ENCODE assay signal across 1 cellular context in genomic region chr11:111604392-111605009, GRCh38.
TF ChIP-seq lines count a peak whose summit lies in the region.

No MANE protein-coding gene starts in this region.

TF ChIP-seq in K562, 482 proteins besides CTCF, POLR2A, EP300 and RAD21 (continued from another document):
- TF ChIP-seq, protein P1, sequence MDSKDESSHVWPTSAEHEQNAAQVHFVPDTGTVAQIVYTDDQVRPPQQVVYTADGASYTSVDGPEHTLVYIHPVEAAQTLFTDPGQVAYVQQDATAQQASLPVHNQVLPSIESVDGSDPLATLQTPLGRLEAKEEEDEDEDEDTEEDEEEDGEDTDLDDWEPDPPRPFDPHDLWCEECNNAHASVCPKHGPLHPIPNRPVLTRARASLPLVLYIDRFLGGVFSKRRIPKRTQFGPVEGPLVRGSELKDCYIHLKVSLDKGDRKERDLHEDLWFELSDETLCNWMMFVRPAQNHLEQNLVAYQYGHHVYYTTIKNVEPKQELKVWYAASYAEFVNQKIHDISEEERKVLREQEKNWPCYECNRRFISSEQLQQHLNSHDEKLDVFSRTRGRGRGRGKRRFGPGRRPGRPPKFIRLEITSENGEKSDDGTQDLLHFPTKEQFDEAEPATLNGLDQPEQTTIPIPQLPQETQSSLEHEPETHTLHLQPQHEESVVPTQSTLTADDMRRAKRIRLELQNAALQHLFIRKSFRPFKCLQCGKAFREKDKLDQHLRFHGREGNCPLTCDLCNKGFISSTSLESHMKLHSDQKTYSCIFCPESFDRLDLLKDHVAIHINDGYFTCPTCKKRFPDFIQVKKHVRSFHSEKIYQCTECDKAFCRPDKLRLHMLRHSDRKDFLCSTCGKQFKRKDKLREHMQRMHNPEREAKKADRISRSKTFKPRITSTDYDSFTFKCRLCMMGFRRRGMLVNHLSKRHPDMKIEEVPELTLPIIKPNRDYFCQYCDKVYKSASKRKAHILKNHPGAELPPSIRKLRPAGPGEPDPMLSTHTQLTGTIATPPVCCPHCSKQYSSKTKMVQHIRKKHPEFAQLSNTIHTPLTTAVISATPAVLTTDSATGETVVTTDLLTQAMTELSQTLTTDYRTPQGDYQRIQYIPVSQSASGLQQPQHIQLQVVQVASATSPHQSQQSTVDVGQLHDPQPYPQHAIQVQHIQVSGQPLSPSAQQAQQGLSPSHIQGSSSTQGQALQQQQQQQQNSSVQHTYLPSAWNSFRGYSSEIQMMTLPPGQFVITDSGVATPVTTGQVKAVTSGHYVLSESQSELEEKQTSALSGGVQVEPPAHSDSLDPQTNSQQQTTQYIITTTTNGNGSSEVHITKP (IDR thresholded peaks at IDR 0.05; ENCODE audit: partially characterized antibody): no peak
- TF ChIP-seq CC2D1A (IDR thresholded peaks at IDR 0.05) (no peak), ASH1L (IDR thresholded peaks at IDR 0.05; ENCODE audit: borderline replicate concordance, low read depth, partially characterized antibody) (no peak), TGIF2 (CRISPR knock-in tag; IDR thresholded peaks at IDR 0.05) (no peak), ZSCAN29 (IDR thresholded peaks at IDR 0.05) (no peak), ZEB2 (IDR thresholded peaks at IDR 0.05) (no peak), HMGXB4 (CRISPR knock-in tag; IDR thresholded peaks at IDR 0.05) (no peak), PHF8 (IDR thresholded peaks at IDR 0.05; ENCODE audit: borderline replicate concordance, low read length) (no peak), FOXK1 (CRISPR knock-in tag; IDR thresholded peaks at IDR 0.05; ENCODE audit: borderline replicate concordance) (no peak), ZNF511 (CRISPR knock-in tag; IDR thresholded peaks at IDR 0.05) (no peak), RCOR1 (IDR thresholded peaks at IDR 0.05; ENCODE audit: borderline replicate concordance in 1 of 2, low read depth in 2 of 2, low read length in 2 of 2) (no peak), ZNF384 (IDR thresholded peaks at IDR 0.05; ENCODE audit: low read depth, low read length) (no peak), MEF2A (IDR thresholded peaks at IDR 0.05; ENCODE audit: control insufficient read depth, low read depth, low read length) (no peak), POLR2H (tag; IDR thresholded peaks at IDR 0.05; ENCODE audit: low read depth) (peak; percentile 14; the same call in 1 of the 2 replicates), ZKSCAN8 (CRISPR knock-in tag; IDR thresholded peaks at IDR 0.05) (no peak), ZNF639 (CRISPR knock-in tag; conservative IDR thresholded peaks at IDR 0.05 in 1 of 2, IDR thresholded peaks at IDR 0.05 in 1 of 2) (no peak), SMARCA4 (IDR thresholded peaks at IDR 0.05) (peak; percentile 26; the same call in 1 of the 2 replicates), ZNF175 (CRISPR knock-in tag; IDR thresholded peaks at IDR 0.05; ENCODE audit: low read depth) (no peak), SRSF7 (optimal IDR thresholded peaks at IDR 0.05; ENCODE audit: low read depth, low read length) (no peak), CHD4 (IDR thresholded peaks at IDR 0.05; ENCODE audit: insufficient read depth, insufficient replicate concordance, low read depth, low read length, poor library complexity, severe bottlenecking) (no peak), CSDE1 (IDR thresholded peaks at IDR 0.05) (no peak), RFX5 (IDR thresholded peaks at IDR 0.05; ENCODE audit: low read depth, low read length) (no peak), FOXK2 (conservative IDR thresholded peaks at IDR 0.05 in 1 of 2, IDR thresholded peaks at IDR 0.05 in 1 of 2; ENCODE audit: low read depth in 2 of 2) (0 out of 4 replicates have a peak, but pooled peaks of 1 of the 2 experiments have one; percentile 12), MTA1 (IDR thresholded peaks at IDR 0.05; ENCODE audit: borderline replicate concordance) (0 out of 2 replicates have a peak, but pooled peaks have one; percentile 18), HNRNPL (IDR thresholded peaks at IDR 0.05; ENCODE audit: low read depth, low read length) (no peak), DPF2 (IDR thresholded peaks at IDR 0.05) (0 out of 2 replicates have a peak, but pooled peaks have one; percentile 15), DACH1 (IDR thresholded peaks at IDR 0.05; ENCODE audit: partially characterized antibody) (peak; percentile 79), GATA2 (CRISPR knock-in tag; IDR thresholded peaks at IDR 0.05) (peak; percentile 15; the same call in 1 of the 2 replicates), PURB (CRISPR knock-in tag; IDR thresholded peaks at IDR 0.05; ENCODE audit: low read depth) (no peak), BRD9 (IDR thresholded peaks at IDR 0.05; ENCODE audit: low read depth, partially characterized antibody) (peak; percentile 20), FOS (IDR thresholded peaks at IDR 0.05; ENCODE audit: extremely low read depth, insufficient read length) (no peak), KDM4B (IDR thresholded peaks at IDR 0.05; ENCODE audit: borderline replicate concordance in 2 of 2, low read depth in 1 of 2) (0 out of 4 replicates have a peak, but pooled peaks of 1 of the 2 experiments have one; percentile 31), EP400 (IDR thresholded peaks at IDR 0.05) (0 out of 2 replicates have a peak, but pooled peaks have one; percentile 2), SMAD4 (CRISPR knock-in tag; conservative IDR thresholded peaks at IDR 0.05) (no peak)
- TF ChIP-seq, protein P2, sequence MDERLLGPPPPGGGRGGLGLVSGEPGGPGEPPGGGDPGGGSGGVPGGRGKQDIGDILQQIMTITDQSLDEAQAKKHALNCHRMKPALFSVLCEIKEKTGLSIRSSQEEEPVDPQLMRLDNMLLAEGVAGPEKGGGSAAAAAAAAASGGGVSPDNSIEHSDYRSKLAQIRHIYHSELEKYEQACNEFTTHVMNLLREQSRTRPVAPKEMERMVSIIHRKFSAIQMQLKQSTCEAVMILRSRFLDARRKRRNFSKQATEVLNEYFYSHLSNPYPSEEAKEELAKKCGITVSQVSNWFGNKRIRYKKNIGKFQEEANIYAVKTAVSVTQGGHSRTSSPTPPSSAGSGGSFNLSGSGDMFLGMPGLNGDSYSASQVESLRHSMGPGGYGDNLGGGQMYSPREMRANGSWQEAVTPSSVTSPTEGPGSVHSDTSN (CRISPR knock-in tag; IDR thresholded peaks at IDR 0.05; ENCODE audit: low read depth): no peak
- TF ChIP-seq, protein P2 (tag; conservative IDR thresholded peaks at IDR 0.05; ENCODE audit: low read depth): peak; percentile 83
- TF ChIP-seq, protein P3, sequence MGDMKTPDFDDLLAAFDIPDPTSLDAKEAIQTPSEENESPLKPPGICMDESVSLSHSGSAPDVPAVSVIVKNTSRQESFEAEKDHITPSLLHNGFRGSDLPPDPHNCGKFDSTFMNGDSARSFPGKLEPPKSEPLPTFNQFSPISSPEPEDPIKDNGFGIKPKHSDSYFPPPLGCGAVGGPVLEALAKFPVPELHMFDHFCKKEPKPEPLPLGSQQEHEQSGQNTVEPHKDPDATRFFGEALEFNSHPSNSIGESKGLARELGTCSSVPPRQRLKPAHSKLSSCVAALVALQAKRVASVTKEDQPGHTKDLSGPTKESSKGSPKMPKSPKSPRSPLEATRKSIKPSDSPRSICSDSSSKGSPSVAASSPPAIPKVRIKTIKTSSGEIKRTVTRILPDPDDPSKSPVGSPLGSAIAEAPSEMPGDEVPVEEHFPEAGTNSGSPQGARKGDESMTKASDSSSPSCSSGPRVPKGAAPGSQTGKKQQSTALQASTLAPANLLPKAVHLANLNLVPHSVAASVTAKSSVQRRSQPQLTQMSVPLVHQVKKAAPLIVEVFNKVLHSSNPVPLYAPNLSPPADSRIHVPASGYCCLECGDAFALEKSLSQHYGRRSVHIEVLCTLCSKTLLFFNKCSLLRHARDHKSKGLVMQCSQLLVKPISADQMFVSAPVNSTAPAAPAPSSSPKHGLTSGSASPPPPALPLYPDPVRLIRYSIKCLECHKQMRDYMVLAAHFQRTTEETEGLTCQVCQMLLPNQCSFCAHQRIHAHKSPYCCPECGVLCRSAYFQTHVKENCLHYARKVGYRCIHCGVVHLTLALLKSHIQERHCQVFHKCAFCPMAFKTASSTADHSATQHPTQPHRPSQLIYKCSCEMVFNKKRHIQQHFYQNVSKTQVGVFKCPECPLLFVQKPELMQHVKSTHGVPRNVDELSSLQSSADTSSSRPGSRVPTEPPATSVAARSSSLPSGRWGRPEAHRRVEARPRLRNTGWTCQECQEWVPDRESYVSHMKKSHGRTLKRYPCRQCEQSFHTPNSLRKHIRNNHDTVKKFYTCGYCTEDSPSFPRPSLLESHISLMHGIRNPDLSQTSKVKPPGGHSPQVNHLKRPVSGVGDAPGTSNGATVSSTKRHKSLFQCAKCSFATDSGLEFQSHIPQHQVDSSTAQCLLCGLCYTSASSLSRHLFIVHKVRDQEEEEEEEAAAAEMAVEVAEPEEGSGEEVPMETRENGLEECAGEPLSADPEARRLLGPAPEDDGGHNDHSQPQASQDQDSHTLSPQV (IDR thresholded peaks at IDR 0.05): 0 out of 2 replicates have a peak, but pooled peaks have one; percentile 25
